8 cellular contexts compared by ENCODE assay signal in the genomic region with DNA sequence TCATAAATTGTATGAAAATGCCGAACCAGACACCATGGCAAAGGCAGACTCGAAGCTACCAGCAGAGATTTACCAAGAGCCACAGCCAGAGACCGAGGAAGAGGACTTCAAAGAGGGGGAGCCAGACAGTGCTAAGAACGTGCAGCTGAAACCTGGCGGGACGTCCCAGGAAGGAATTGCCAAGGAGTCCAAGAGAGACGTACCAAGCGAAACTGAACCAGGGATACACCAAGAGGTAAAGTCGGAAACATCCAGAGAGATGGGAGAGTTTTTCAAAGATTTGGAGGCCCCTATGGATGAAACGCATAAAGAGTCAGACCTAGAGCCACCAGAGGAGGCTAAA.
A peak's percentile ranks its signal among the peaks of the same experiment; 100 is the strongest.
DNase-seq lines count a peak whose midpoint lies in the region; ATAC-seq, FAIRE-seq and TF ChIP-seq lines count a peak whose summit lies in the region.

No MANE protein-coding gene starts in this region.

- TF ChIP-seq CTCF in AG10803 (conservative IDR thresholded peaks at IDR 0.05; ENCODE audit: low read length) (no peak), D721Med (IDR thresholded peaks at IDR 0.05; ENCODE audit: insufficient read depth, missing control alignments) (no peak)

- H3K4me1 ChIP-seq in HUES48 (ENCODE audit: control insufficient read depth, insufficient read depth, low read length) (peaks cover 9% of the 10 kb centered on the region), duodenal mucosa (ENCODE audit: control insufficient read depth in 1 of 2, insufficient read depth in 2 of 2, low read length in 2 of 2) (peaks cover 11 to 20% of the 10 kb centered on the region in 2 donors), mucosa of stomach (ENCODE audit: control insufficient read depth, insufficient read depth, low read length) (peaks cover 10% of the 10 kb centered on the region)

- no peaks in the 10 kb centered on the region for H3K36me3 ChIP-seq in HUES48 (ENCODE audit: control insufficient read depth, insufficient read depth, low read length)
- no peaks in the 10 kb centered on the region for H3K36me3 ChIP-seq in duodenal mucosa (ENCODE audit: control insufficient read depth in 1 of 2, insufficient read depth in 2 of 2, low read length in 2 of 2)
- no peaks in the 10 kb centered on the region for H3K36me3 ChIP-seq in mucosa of stomach (ENCODE audit: control insufficient read depth, insufficient read depth, low read length)

- peak overlapping the region; percentile 93 for H3K4me3 ChIP-seq in AG10803 (ENCODE audit: low read length)
- peak overlapping the region; percentile 74 for H3K4me3 ChIP-seq in HUES48 (ENCODE audit: low read depth, low read length)
- peak overlapping the region; percentile 92 to 98 for H3K4me3 ChIP-seq in duodenal mucosa (ENCODE audit: low read depth in 1 of 2, low read length in 2 of 2)
- H3K4me3 ChIP-seq in mucosa of stomach (ENCODE audit: low read length) = peak overlapping the region; percentile 77

- H3K27ac ChIP-seq in HUES48 (ENCODE audit: low read depth, low read length) (no peak overlapping the region), duodenal mucosa (ENCODE audit: low read depth, low read length) (no peak overlapping the region)

- ATAC-seq in GM19328 (IDR thresholded peaks at IDR 0.05; ENCODE audit: unreplicated experiment) = no peak

- no peak for FAIRE-seq in D721Med (lab: Jason Lieb, UNC)

- H3K9ac ChIP-seq in HUES48 (ENCODE audit: low read depth, low read length) = no peak overlapping the region
- peak overlapping the region in 1 of 2 donors; percentile 80 for H3K9ac ChIP-seq in duodenal mucosa (ENCODE audit: low read depth in 1 of 2, low read length in 2 of 2)
- peak overlapping the region; percentile 90 for H3K9ac ChIP-seq in mucosa of stomach (ENCODE audit: low read length)

- H3K27me3 ChIP-seq in HUES48 (ENCODE audit: control insufficient read depth, insufficient read depth, low read length) = 0 out of 2 replicates have a peak, but pooled peaks cover 4% of the 10 kb centered on the region
- H3K27me3 ChIP-seq in duodenal mucosa (ENCODE audit: control insufficient read depth in 1 of 2, insufficient read depth in 2 of 2, low read length in 2 of 2) = no peaks in the 10 kb centered on the region
- no peaks in the 10 kb centered on the region for H3K27me3 ChIP-seq in mucosa of stomach (ENCODE audit: control insufficient read depth, insufficient read depth, low read length)

- H3K9me3 ChIP-seq in HUES48 (ENCODE audit: control insufficient read depth, insufficient read depth, low read length) = no peaks in the 10 kb centered on the region
- no peaks in the 10 kb centered on the region for H3K9me3 ChIP-seq in duodenal mucosa (ENCODE audit: control insufficient read depth in 1 of 2, low read length in 2 of 2)
- no peaks in the 10 kb centered on the region for H3K9me3 ChIP-seq in mucosa of stomach (ENCODE audit: control insufficient read depth, low read length)

- DNase-seq in AG10803 (ENCODE audit: low read depth) (no peak), DMS53 (lab: John Stamatoyannopoulos, UW) (no peak), activated gamma-delta T cell treated with Interleukin-2 at 50 U/mL for 16 hours (no peak), D721Med (ENCODE audit: insufficient read length, low spot score) (no peak)
